10 cellular contexts compared by ENCODE assay signal in the genomic region with DNA sequence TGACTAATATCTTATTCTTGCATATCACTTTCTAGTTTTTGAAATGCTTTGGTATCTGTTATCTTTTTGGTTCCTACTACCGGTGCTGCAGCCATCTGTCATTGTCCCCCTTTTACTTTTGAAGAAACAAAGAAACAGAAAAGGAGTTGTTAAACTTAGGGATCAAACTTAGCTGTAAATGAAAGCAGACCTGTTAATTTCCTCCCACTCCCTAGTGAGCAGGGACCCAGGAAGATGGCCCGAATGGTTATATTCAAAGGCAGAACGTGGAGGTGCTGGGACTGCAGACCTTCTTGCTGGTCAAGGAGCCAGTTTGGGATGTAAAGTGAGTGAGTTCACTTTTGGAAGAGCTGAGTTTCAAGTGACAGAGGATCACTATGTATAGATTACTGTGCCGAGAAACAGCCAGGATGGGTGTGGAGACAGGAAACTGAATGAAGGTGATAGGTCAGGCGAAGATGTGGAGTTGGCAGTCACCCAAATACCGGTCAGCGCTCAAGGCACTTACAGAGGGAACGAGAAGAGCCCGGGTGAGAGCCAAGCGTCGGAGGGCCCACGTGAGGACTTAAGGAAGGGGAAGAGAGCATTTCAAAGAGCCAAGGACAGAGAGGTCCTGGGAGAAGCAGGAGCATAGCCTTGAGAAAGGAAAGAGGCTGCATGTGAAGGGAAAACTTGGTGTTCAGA. TPM values are rescaled to one million over a fixed set of nuclear protein-coding genes. Genes with fewer than 3 reads are reported as not detected.
DNase-seq lines count a peak whose midpoint lies in the region; ATAC-seq and TF ChIP-seq lines count a peak whose summit lies in the region.
"Had no signal": no experiment of that assay in that cellular context is flagged by ENCODE, and none has a peak within 500 bp of the region (broad histone marks: within the 10 kb centered on the region; RNA-seq: fewer than 3 reads in every experiment).

No MANE protein-coding gene starts in this region.

- H3K4me3 ChIP-seq in OCI-LY3 (ENCODE audit: low read length): peak overlapping the region; percentile 61
- H3K4me3 ChIP-seq: upper lobe of left lung had no signal

- H3K36me3 ChIP-seq in OCI-LY3 (replicated peaks; ENCODE audit: low read depth, low read length): peaks cover 9% of the 10 kb centered on the region
- H3K36me3 ChIP-seq: upper lobe of left lung had no signal

- H3K9ac ChIP-seq in OCI-LY3 (ENCODE audit: low read length): peak overlapping the region; percentile 22; the same call in 1 of the 2 replicates

- ATAC-seq in GM21423 (IDR thresholded peaks at IDR 0.05; ENCODE audit: unreplicated experiment): peak; percentile 46
- ATAC-seq in GM21526 (IDR thresholded peaks at IDR 0.05; ENCODE audit: low FRiP score, unreplicated experiment): no peak

- DNase-seq in Daoy (ENCODE audit: low read depth): peak; percentile 59
- peak; percentile 27 for DNase-seq in kidney tubule cell (ENCODE audit: low spot score)
- no peak for DNase-seq in activated CD4-positive, CD25-positive, alpha-beta regulatory T cell (lab: John Stamatoyannopoulos, UW)
- DNase-seq in NK-92 (lab: John Stamatoyannopoulos, UW; ENCODE audit: unreplicated experiment): no peak
- DNase-seq in AG08396 (ENCODE audit: low spot score): no peak
- DNase-seq: mesendoderm had no signal

- no peak for TF ChIP-seq CTCF in OCI-LY3 (IDR thresholded peaks at IDR 0.05; ENCODE audit: low read depth, low read length)

- peak overlapping the region; percentile 90 for H3K4me2 ChIP-seq in OCI-LY3 (ENCODE audit: low read length)

- no peaks in the 10 kb centered on the region for H3K79me2 ChIP-seq in OCI-LY3 (ENCODE audit: low read length)

- no peaks in the 10 kb centered on the region for H3K9me3 ChIP-seq in OCI-LY3 (ENCODE audit: insufficient read depth, low read length)
- H3K9me3 ChIP-seq: upper lobe of left lung had no signal

- H3K27ac ChIP-seq in OCI-LY3 (ENCODE audit: low read length): no peak overlapping the region
- H3K27ac ChIP-seq: upper lobe of left lung had no signal

- peak overlapping the region; percentile 35; the same call in 1 of the 2 replicates for H2AFZ ChIP-seq in OCI-LY3 (ENCODE audit: low read depth, low read length)

- H3K27me3 ChIP-seq in OCI-LY3 (ENCODE audit: low read depth, low read length): peaks cover 9% of the 10 kb centered on the region
- H3K27me3 ChIP-seq: upper lobe of left lung had no signal

- no peaks in the 10 kb centered on the region for H4K20me1 ChIP-seq in OCI-LY3 (ENCODE audit: insufficient read depth, low read length)

- H3K4me1 ChIP-seq in OCI-LY3 (ENCODE audit: low read length): peaks cover 46% of the 10 kb centered on the region

RNA-seq across cellular contexts. Expression of a gene that starts 20.1 kb away (rescaled TPM):
- total RNA-seq in Daoy (2014; rRNA removed; shearing (Covaris generic)): 4.7 and 5.9 TPM in 2 replicates

Comparison
In these comparisons a context has a peak if more than half of its experiments do, and no peak if none do; other contexts are left out.
1. DNase-seq: peak in Daoy (single experiment) and kidney tubule cell (single experiment); none in activated CD4-positive, CD25-positive, alpha-beta regulatory T cell (0 of 4), NK-92 (single experiment) and AG08396 (single experiment).